21 cellular contexts compared by ENCODE assay signal in the genomic region with DNA sequence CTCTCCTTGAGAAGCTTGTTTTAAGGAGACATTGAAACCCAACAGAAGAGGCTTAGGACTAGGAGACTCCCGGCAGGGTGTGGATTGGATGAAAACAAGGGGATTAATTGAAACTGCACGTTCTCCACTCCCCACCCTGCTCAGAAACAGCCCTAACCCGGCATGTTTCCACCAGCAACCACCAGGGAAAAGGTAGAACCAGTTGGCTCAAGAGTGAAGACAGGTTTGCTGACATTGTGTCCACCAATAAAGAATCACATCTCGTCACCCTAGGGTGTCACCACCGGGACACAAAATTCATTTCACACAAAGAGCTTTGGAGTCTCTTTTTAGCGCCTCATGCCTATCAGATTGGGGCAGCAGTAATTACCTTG. TPM values are rescaled to one million over a fixed set of nuclear protein-coding genes. Genes with fewer than 3 reads are reported as not detected.
DNase-seq lines count a peak whose midpoint lies in the region; ATAC-seq, FAIRE-seq and TF ChIP-seq lines count a peak whose summit lies in the region.
"Had no signal": no experiment of that assay in that cellular context is flagged by ENCODE, and none has a peak within 500 bp of the region (broad histone marks: within the 10 kb centered on the region; RNA-seq: fewer than 3 reads in every experiment).

No MANE protein-coding gene starts in this region.

- H2BK15ac ChIP-seq in IMR-90 (ENCODE audit: low read depth, low read length): no peak overlapping the region

- dilution Hi-C loops in IMR-90 (cut with HindIII; ENCODE audit: low sequenced_read_pairs, unreplicated experiment): no loop called here

- no peak overlapping the region for H2BK5ac ChIP-seq in IMR-90 (ENCODE audit: low read depth, low read length, poor library complexity, severe bottlenecking)

- no peaks in the 10 kb centered on the region for H3K79me2 ChIP-seq in astrocyte (ENCODE audit: insufficient read depth, low read length)

- DNase-seq in A549 (ENCODE audit: low read depth in 1 of 2, low spot score in 1 of 2) (no peak), IMR-90 (no peak), astrocyte (ENCODE audit: low read depth) (no peak), esophagus muscularis mucosa (ENCODE audit: extremely low spot score) (peak; percentile 42), caudate nucleus (lab: John Stamatoyannopoulos, UW) (no peak), amygdala (lab: John Stamatoyannopoulos, UW) (no peak)
- no peak for DNase-seq in activated naive CD4-positive, alpha-beta T cell treated with anti-CD3 and anti-CD28 coated beads, Interleukin-2, amount 50 U/mL, for 16 hours
- DNase-seq in activated CD4-positive, alpha-beta memory T cell treated with anti-CD3 and anti-CD28 coated beads for 36 hours: no peak
- DNase-seq: CD4-positive, CD25-positive, alpha-beta regulatory T cell; COR-L47; GM23248; NCI-H1417 treated with DMSO at 0.1 percent for 48 hours; NCI-H2029; NCI-H2171; NCI-H526 had no signal

- no peak overlapping the region for H4K8ac ChIP-seq in IMR-90 (ENCODE audit: low read depth in 2 of 2, low read length in 2 of 2)

- TF ChIP-seq POLR2A in A549 (IDR thresholded peaks at IDR 0.05; ENCODE audit: low read length) (no peak), IMR-90 (IDR thresholded peaks at IDR 0.05; ENCODE audit: low read depth, low read length) (no peak), esophagus muscularis mucosa (IDR thresholded peaks at IDR 0.05; ENCODE audit: low read depth) (no peak)

- H3K4me3 ChIP-seq in A549: no peak overlapping the region
- no peak overlapping the region for H3K4me3 ChIP-seq in IMR-90 (ENCODE audit: insufficient read depth, low read depth, low read length)
- H3K4me3 ChIP-seq in astrocyte (ENCODE audit: insufficient read depth, low read depth, low read length): no peak overlapping the region
- no peak overlapping the region for H3K4me3 ChIP-seq in esophagus muscularis mucosa
- H3K4me3 ChIP-seq: GM23248, SK-N-MC had no signal

- FAIRE-seq in A549 (lab: Jason Lieb, UNC) (no peak), astrocyte (lab: Jason Lieb, UNC) (no peak)
- FAIRE-seq: G401.6, GM19239, RCC 7860 had no signal

- H3K4me2 ChIP-seq in A549 (no peak overlapping the region), IMR-90 (ENCODE audit: low read depth, low read length) (no peak overlapping the region), astrocyte (ENCODE audit: low read length) (peak overlapping the region; percentile 17)

- no TSS peak for BruUV-seq in IMR-90 (replicated peaks; lab: Mats Ljungman, UMichigan)

- H3K9me1 ChIP-seq in IMR-90 (ENCODE audit: insufficient read depth, low read length): no peaks in the 10 kb centered on the region; the same call in 1 of the 2 replicates

- H3K23ac ChIP-seq in IMR-90 (ENCODE audit: low read depth, low read length): no peak overlapping the region

- H3K9ac ChIP-seq in IMR-90 (ENCODE audit: low read depth, low read length): no peak overlapping the region
- H3K9ac ChIP-seq in astrocyte (ENCODE audit: low read length): peak overlapping the region; percentile 36
- H3K9ac ChIP-seq: GM23248 had no signal

- no peaks in the 10 kb centered on the region for H3K79me1 ChIP-seq in IMR-90 (ENCODE audit: low read depth in 1 of 2, low read length in 2 of 2)

- in situ Hi-C loops in IMR-90 (cut with MboI; ENCODE audit: low sequenced_read_pairs): no loop called here

- TF ChIP-seq CTCF in A549 (IDR thresholded peaks at IDR 0.05) (no peak), IMR-90 (conservative IDR thresholded peaks at IDR 0.05; ENCODE audit: low read depth, low read length) (no peak), astrocyte (IDR thresholded peaks at IDR 0.05; ENCODE audit: insufficient read depth, low read depth, low read length) (no peak), esophagus muscularis mucosa (IDR thresholded peaks at IDR 0.05) (no peak)

- no peak overlapping the region for H2AK9ac ChIP-seq in IMR-90 (replicated peaks; ENCODE audit: low read depth, low read length, poor library complexity)

- H3K9me3 ChIP-seq in A549 (no peaks in the 10 kb centered on the region), IMR-90 (ENCODE audit: control insufficient read depth, insufficient read depth, low read length) (no peaks in the 10 kb centered on the region), astrocyte (ENCODE audit: insufficient read depth, low read depth, low read length) (no peaks in the 10 kb centered on the region), esophagus muscularis mucosa (no peaks in the 10 kb centered on the region)

- no peaks in the 10 kb centered on the region for H3K4me1 ChIP-seq in A549
- H3K4me1 ChIP-seq in IMR-90 (ENCODE audit: control insufficient read depth, insufficient read depth, low read length): peaks cover 6% of the 10 kb centered on the region
- H3K4me1 ChIP-seq in astrocyte (ENCODE audit: insufficient read depth, low read length): peaks cover 5% of the 10 kb centered on the region
- no peaks in the 10 kb centered on the region for H3K4me1 ChIP-seq in esophagus muscularis mucosa

- POLR2A ChIA-PET in A549 (lab: Yijun Ruan, JAX) (interaction anchor here (4.5 kb wide), 1 partner anchor 20 kb away, joined by 14 read pairs; the partner anchor contains the start of gene ATF3), IMR-90 (lab: Charles Lee; ENCODE audit: unreplicated experiment) (no interaction called here)
- POLR2A ChIA-PET in activated CD4-positive, alpha-beta memory T cell treated with anti-CD3 and anti-CD28 coated beads for 36 hours (lab: Charles Lee): no interaction called here

- ATAC-seq in A549 (peak; percentile 55 to 57; a peak in 2 of 6 replicates), IMR-90 (ENCODE audit: low read depth) (no peak)
- ATAC-seq: Right ventricle myocardium inferior had no signal

- peak overlapping the region; percentile 4; the same call in 1 of the 2 replicates for H2AK5ac ChIP-seq in IMR-90 (ENCODE audit: low read depth, low read length)

- TF ChIP-seq RAD21 in A549 (conservative IDR thresholded peaks at IDR 0.05 in 1 of 2, IDR thresholded peaks at IDR 0.05 in 1 of 2) (no peak), IMR-90 (IDR thresholded peaks at IDR 0.05; ENCODE audit: low read length) (no peak)

- peaks cover 4% of the 10 kb centered on the region for H3K9me3 Mint-ChIP-seq in astrocyte (ENCODE audit: unreplicated experiment)
- H3K9me3 Mint-ChIP-seq in activated CD4-positive, alpha-beta memory T cell treated with anti-CD3 and anti-CD28 coated beads for 36 hours: no peaks in the 10 kb centered on the region

- no peak overlapping the region for H3K27ac Mint-ChIP-seq in astrocyte (ENCODE audit: unreplicated experiment)
- H3K27ac Mint-ChIP-seq in activated CD4-positive, alpha-beta memory T cell treated with anti-CD3 and anti-CD28 coated beads for 36 hours: no peak overlapping the region
- H3K27ac Mint-ChIP-seq: CD4-positive, CD25-positive, alpha-beta regulatory T cell had no signal

- no peaks in the 10 kb centered on the region for H3K36me3 Mint-ChIP-seq in astrocyte (ENCODE audit: low read depth, unreplicated experiment)
- H3K36me3 Mint-ChIP-seq in activated CD4-positive, alpha-beta memory T cell treated with anti-CD3 and anti-CD28 coated beads for 36 hours: no peaks in the 10 kb centered on the region
- H3K36me3 Mint-ChIP-seq: CD4-positive, CD25-positive, alpha-beta regulatory T cell had no signal

- TF ChIP-seq EP300 in A549 (IDR thresholded peaks at IDR 0.05) (no peak), esophagus muscularis mucosa (IDR thresholded peaks at IDR 0.05) (no peak)

- no peak overlapping the region for H3K18ac ChIP-seq in IMR-90 (ENCODE audit: low read depth, low read length)

- WGBS in A549 (ENCODE audit: missing lambda C conversion rate): 35% methylated on average over 6 of the region's 6 CpGs
- no CpG with 5 or more reads among the region's 6 CpGs for WGBS in IMR-90 (ENCODE audit: extremely low coverage in 2 of 2, insufficient read length in 1 of 2), 2 experiments
- 52% methylated on average over 6 of the region's 6 CpGs for WGBS in esophagus muscularis mucosa

- H4K5ac ChIP-seq in IMR-90 (ENCODE audit: low read depth, low read length): no peak overlapping the region

- no peaks in the 10 kb centered on the region for H3K36me3 ChIP-seq in IMR-90 (ENCODE audit: control insufficient read depth, insufficient read depth, low read length)
- H3K36me3 ChIP-seq in astrocyte (ENCODE audit: insufficient read depth, low read length): no peaks in the 10 kb centered on the region
- H3K36me3 ChIP-seq in esophagus muscularis mucosa: no peaks in the 10 kb centered on the region

- H3K27ac ChIP-seq in A549 (no peak overlapping the region), IMR-90 (ENCODE audit: insufficient read depth, low read length) (no peak overlapping the region), astrocyte (ENCODE audit: low read depth, low read length) (no peak overlapping the region), esophagus muscularis mucosa (replicated peaks in 1 of 4) (no peak overlapping the region), caudate nucleus (ENCODE audit: low read depth, low read length) (no peak overlapping the region)
- H3K27ac ChIP-seq: 22Rv1, GM23248, SK-N-MC had no signal

- H3K4me3 Mint-ChIP-seq in astrocyte (ENCODE audit: unreplicated experiment): no peak overlapping the region
- no peak overlapping the region for H3K4me3 Mint-ChIP-seq in activated CD4-positive, alpha-beta memory T cell treated with anti-CD3 and anti-CD28 coated beads for 36 hours
- H3K4me3 Mint-ChIP-seq: CD4-positive, CD25-positive, alpha-beta regulatory T cell had no signal

- H3K56ac ChIP-seq in IMR-90 (ENCODE audit: extremely low read depth, insufficient read depth, low read length): no peak overlapping the region

- no peaks in the 10 kb centered on the region for H3K27me3 Mint-ChIP-seq in astrocyte (ENCODE audit: low read depth, unreplicated experiment)
- H3K27me3 Mint-ChIP-seq in activated CD4-positive, alpha-beta memory T cell treated with anti-CD3 and anti-CD28 coated beads for 36 hours: peaks cover 39% of the 10 kb centered on the region

- no peak overlapping the region for H2BK120ac ChIP-seq in IMR-90 (ENCODE audit: low read depth, low read length)

- H4K20me1 ChIP-seq in IMR-90 (ENCODE audit: insufficient read depth, low read length) (no peaks in the 10 kb centered on the region), astrocyte (ENCODE audit: insufficient read depth, low read length) (no peaks in the 10 kb centered on the region)

- no peak overlapping the region; the same call in 1 of the 2 replicates for H3K14ac ChIP-seq in IMR-90 (replicated peaks; ENCODE audit: low read depth, low read length)

- H4K91ac ChIP-seq in IMR-90 (ENCODE audit: insufficient read depth, low read depth, low read length): no peak overlapping the region

- H2AFZ ChIP-seq in IMR-90 (replicated peaks; ENCODE audit: low read length, poor library complexity) (peak overlapping the region; percentile 73), astrocyte (ENCODE audit: low read depth, low read length) (no peak overlapping the region)
- H2AFZ ChIP-seq: GM23248 had no signal

- intact Hi-C loops in IMR-90 (cut with micrococcal nuclease): no loop called here
- intact Hi-C loops in esophagus muscularis mucosa (cut with DNase I): no loop called here
- intact Hi-C loops in activated CD4-positive, alpha-beta memory T cell treated with anti-CD3 and anti-CD28 coated beads for 36 hours (cut with micrococcal nuclease): no loop called here

- H2BK20ac ChIP-seq in IMR-90 (ENCODE audit: low read depth, low read length): no peak overlapping the region

- H3K4me1 Mint-ChIP-seq in astrocyte (ENCODE audit: low read depth, unreplicated experiment): peaks cover 19% of the 10 kb centered on the region
- no peaks in the 10 kb centered on the region for H3K4me1 Mint-ChIP-seq in activated CD4-positive, alpha-beta memory T cell treated with anti-CD3 and anti-CD28 coated beads for 36 hours (ENCODE audit: low read depth)

- CTCF ChIA-PET in A549 (lab: Yijun Ruan, JAX): interaction anchor here (1.0 to 4.1 kb wide), 2 partner anchors 21 to 111 kb away, joined by 3 to 19 read pairs; no protein-coding TSS in a partner anchor
- CTCF ChIA-PET in IMR-90 (lab: Yijun Ruan, JAX): no interaction called here
- CTCF ChIA-PET in activated CD4-positive, alpha-beta memory T cell treated with anti-CD3 and anti-CD28 coated beads for 36 hours (lab: Charles Lee): interaction anchor here (1.4 kb wide), 1 partner anchor 132 kb away, joined by 4 read pairs; no protein-coding TSS in a partner anchor

- no peak overlapping the region for H3K4ac ChIP-seq in IMR-90 (ENCODE audit: low read depth, low read length)

- peaks cover 9% of the 10 kb centered on the region for H3K27me3 ChIP-seq in IMR-90 (ENCODE audit: control insufficient read depth, insufficient read depth, low read length)
- peaks cover 4% of the 10 kb centered on the region for H3K27me3 ChIP-seq in astrocyte (ENCODE audit: insufficient read depth, low read length)
- peaks cover 0 to 28% (median 2%) of the 10 kb centered on the region in 4 donors for H3K27me3 ChIP-seq in esophagus muscularis mucosa

RNA-seq across cellular contexts. Expression of gene ATF3, which starts 20.4 kb away (rescaled TPM):
- polyA plus RNA-seq in A549 (2011; rRNA removed): 33.4 and 62.9 TPM in 2 replicates
- polyA plus RNA-seq in A549 (2012; cell fraction: cytosol; rRNA removed): 29.2 and 44.9 TPM in 2 replicates
- 81.6 and 101 TPM in 2 replicates for polyA plus RNA-seq in A549 (2012; cell fraction: nucleus; rRNA removed)
- 4.4 to 5.0 TPM (median 4.7 TPM) in 3 replicates for polyA plus RNA-seq in A549 (2017; fragmentation: RNase III; extraction: RNeasy Plus Mini Kit Qiagen cat#74134 plus additional on column Dnase treatment)
- 106 and 171 TPM in 2 replicates for polyA minus RNA-seq in A549 (2011; rRNA and poly(A)+ RNA removed)
- 9.9 and 15.0 TPM in 2 replicates for total RNA-seq in IMR-90 (2012; rRNA removed)
- polyA plus RNA-seq in IMR-90 (2012; rRNA removed): 12.3 and 17.9 TPM in 2 replicates
- 13.7 and 26.0 TPM in 2 replicates for polyA plus RNA-seq in IMR-90 (2012; cell fraction: cytosol; rRNA removed)
- polyA plus RNA-seq in IMR-90 (2012; cell fraction: nucleus; rRNA removed; ENCODE audit: low replicate concordance): 98.0 and 356 TPM in 2 replicates
- 72.5 and 87.6 TPM in 2 replicates for total RNA-seq in astrocyte
- total RNA-seq in esophagus muscularis mucosa: 10 to 100 TPM in 1 of 4 donors, 1 to 10 TPM in 3; 2.9 to 29.7 (median 3.7) TPM
- total RNA-seq in activated CD4-positive, alpha-beta memory T cell treated with anti-CD3 and anti-CD28 coated beads for 36 hours: 10 to 100 TPM; 49.7 to 51.5 TPM
